Comparison of ENCODE assay signal across 19 cellular contexts in genomic region chr1:11143907-11144306, GRCh38. TPM values are rescaled to one million over a fixed set of nuclear protein-coding genes. Genes with fewer than 3 reads are reported as not detected.
DNase-seq lines count a peak whose midpoint lies in the region; ATAC-seq and TF ChIP-seq lines count a peak whose summit lies in the region.
"Had no signal": no experiment of that assay in that cellular context is flagged by ENCODE, and none has a peak within 500 bp of the region (broad histone marks: within the 10 kb centered on the region; RNA-seq: fewer than 3 reads in every experiment).

No MANE protein-coding gene starts in this region.

- 0 out of 2 replicates have a peak overlapping the region, but pooled peaks have one; percentile 8 for H3K4me2 ChIP-seq in OCI-LY7 (ENCODE audit: low read length)
- no peak overlapping the region for H3K4me2 ChIP-seq in GM23338
- H3K4me2 ChIP-seq: SK-N-SH, smooth muscle cell had no signal

- H3K36me3 ChIP-seq in OCI-LY7 (ENCODE audit: insufficient read depth, low read length) (peaks cover 76% of the 10 kb centered on the region), spleen (peaks cover 0 to 100% (median 67%) of the 10 kb centered on the region in 6 donors), GM23338 (ENCODE audit: insufficient read depth) (peaks cover 15% of the 10 kb centered on the region)

- no peaks in the 10 kb centered on the region for H3K9me2 ChIP-seq in OCI-LY7 (ENCODE audit: insufficient read depth, low read length)
- H3K9me2 ChIP-seq in GM23338 (ENCODE audit: insufficient read depth) = no peaks in the 10 kb centered on the region
- H3K9me2 ChIP-seq: SK-N-SH had no signal

- ATAC-seq in activated CD4-positive, alpha-beta T cell treated with anti-CD3 and anti-CD28 coated beads for 36 hours = peak; percentile 74
- ATAC-seq in GM23338 = no peak
- no peak for ATAC-seq in stimulated activated memory B cell treated with anti-CD40 and anti-IgM and Interleukin-4, amounts not matched to agents 10 μg/mL and 1 μg/mL and 100 μg/mL, for 72 hours
- ATAC-seq: naive thymus-derived CD4-positive, alpha-beta T cell had no signal

- H3K9me3 ChIP-seq in OCI-LY7 (ENCODE audit: low read length) (no peaks in the 10 kb centered on the region), spleen (no peaks in the 10 kb centered on the region)
- H3K9me3 ChIP-seq: HAP-1, SK-N-SH, stomach had no signal

- peak; percentile 26 for DNase-seq in activated CD4-positive, alpha-beta T cell treated with anti-CD3 and anti-CD28 coated beads for 36 hours
- DNase-seq in activated CD4-positive, alpha-beta T cell treated with anti-CD3 and anti-CD28 coated beads for 1 hour = no peak
- DNase-seq in OCI-LY7 (ENCODE audit: low spot score) (peak; percentile 48), cerebellum (ENCODE audit: low spot score) (peak; percentile 65), myocyte (ENCODE audit: low read depth) (peak; percentile 40), spleen (no peak), GM23338 (ENCODE audit: low spot score) (no peak)
- DNase-seq: activated CD8-positive, alpha-beta memory T cell treated with anti-CD3 and anti-CD28 coated beads for 24 hours; DMS53; endodermal cell; naive thymus-derived CD4-positive, alpha-beta T cell; NCI-H1930; SK-N-SH; stomach had no signal

- peak overlapping the region; percentile 83 for H3K27ac Mint-ChIP-seq in activated CD4-positive, alpha-beta T cell treated with anti-CD3 and anti-CD28 coated beads for 36 hours
- no peak overlapping the region; the same call in 1 of the 2 replicates for H3K27ac Mint-ChIP-seq in GM23338
- H3K27ac Mint-ChIP-seq in stimulated activated memory B cell treated with anti-CD40 and anti-IgM and Interleukin-4, amounts not matched to agents 10 μg/mL and 1 μg/mL and 100 μg/mL, for 72 hours = no peak overlapping the region
- H3K27ac Mint-ChIP-seq: endodermal cell had no signal

- peaks cover 28% of the 10 kb centered on the region for H3K36me3 Mint-ChIP-seq in activated CD4-positive, alpha-beta T cell treated with anti-CD3 and anti-CD28 coated beads for 36 hours (ENCODE audit: low read depth)
- H3K36me3 Mint-ChIP-seq in GM23338 (ENCODE audit: low read depth) = peaks cover 58% of the 10 kb centered on the region
- peaks cover 54% of the 10 kb centered on the region for H3K36me3 Mint-ChIP-seq in stimulated activated memory B cell treated with anti-CD40 and anti-IgM and Interleukin-4, amounts not matched to agents 10 μg/mL and 1 μg/mL and 100 μg/mL, for 72 hours

- POLR2A ChIA-PET in activated CD4-positive, alpha-beta T cell treated with anti-CD3 and anti-CD28 coated beads for 36 hours (lab: Charles Lee) = interaction anchor here (0.5 kb wide), 1 partner anchor 44 kb away, joined by 3 read pairs; the partner anchor contains the start of gene EXOSC10
- POLR2A ChIA-PET in OCI-LY7 (lab: Charles Lee) = interaction anchor here (0.6 to 0.7 kb wide), 2 partner anchors 12 to 207 kb away, joined by 3 to 4 read pairs; no protein-coding TSS in a partner anchor

- no TSS peak for BruUV-seq in OCI-LY7 (replicated peaks; lab: Mats Ljungman, UMichigan)

- no peak for TF ChIP-seq POLR2A in spleen (IDR thresholded peaks at IDR 0.05)

- CTCF ChIA-PET in activated CD4-positive, alpha-beta T cell treated with anti-CD3 and anti-CD28 coated beads for 36 hours (lab: Charles Lee) = interaction anchor here (3.0 kb wide), 1 partner anchor 106 kb away, joined by 10 read pairs; no protein-coding TSS in a partner anchor
- CTCF ChIA-PET in OCI-LY7 (lab: Charles Lee; ENCODE audit: unreplicated experiment) = no interaction called here

- H3K27me3 Mint-ChIP-seq in activated CD4-positive, alpha-beta T cell treated with anti-CD3 and anti-CD28 coated beads for 36 hours = no peaks in the 10 kb centered on the region
- no peaks in the 10 kb centered on the region for H3K27me3 Mint-ChIP-seq in GM23338 (ENCODE audit: insufficient read depth, low read depth, poor library complexity)
- H3K27me3 Mint-ChIP-seq in stimulated activated memory B cell treated with anti-CD40 and anti-IgM and Interleukin-4, amounts not matched to agents 10 μg/mL and 1 μg/mL and 100 μg/mL, for 72 hours = no peaks in the 10 kb centered on the region
- H3K27me3 Mint-ChIP-seq: naive thymus-derived CD4-positive, alpha-beta T cell had no signal

- H4K20me1 ChIP-seq in OCI-LY7 (ENCODE audit: insufficient read depth, low read length) = no peaks in the 10 kb centered on the region
- no peaks in the 10 kb centered on the region; the same call in 1 of the 2 replicates for H4K20me1 ChIP-seq in GM23338 (replicated peaks; ENCODE audit: insufficient read depth)

- TF ChIP-seq CTCF in OCI-LY7 (conservative IDR thresholded peaks at IDR 0.05; ENCODE audit: low read length) (no peak), spleen (IDR thresholded peaks at IDR 0.05 in 8 of 11, conservative IDR thresholded peaks at IDR 0.05 in 3 of 11) (no peak), GM23338 (conservative IDR thresholded peaks at IDR 0.05; ENCODE audit: low read depth in 2 of 2) (no peak)

- H3K4me1 Mint-ChIP-seq in activated CD4-positive, alpha-beta T cell treated with anti-CD3 and anti-CD28 coated beads for 36 hours = peaks cover 15% of the 10 kb centered on the region
- H3K4me1 Mint-ChIP-seq in GM23338 = peaks cover 21% of the 10 kb centered on the region; the same call in 2 of the 3 replicates
- no peaks in the 10 kb centered on the region for H3K4me1 Mint-ChIP-seq in stimulated activated memory B cell treated with anti-CD40 and anti-IgM and Interleukin-4, amounts not matched to agents 10 μg/mL and 1 μg/mL and 100 μg/mL, for 72 hours
- H3K4me1 Mint-ChIP-seq: endodermal cell had no signal

- no peak overlapping the region for H3K4me3 ChIP-seq in OCI-LY7 (ENCODE audit: low read depth, low read length, poor library complexity, severe bottlenecking)
- no peak overlapping the region for H3K4me3 ChIP-seq in spleen
- no peak overlapping the region for H3K4me3 ChIP-seq in GM23338
- H3K4me3 ChIP-seq: cardiac muscle cell, HAP-1, smooth muscle cell, stomach had no signal

- H3K9me3 Mint-ChIP-seq in activated CD4-positive, alpha-beta T cell treated with anti-CD3 and anti-CD28 coated beads for 36 hours (ENCODE audit: low read depth) = no peaks in the 10 kb centered on the region
- H3K9me3 Mint-ChIP-seq in GM23338 = no peaks in the 10 kb centered on the region
- no peaks in the 10 kb centered on the region for H3K9me3 Mint-ChIP-seq in stimulated activated memory B cell treated with anti-CD40 and anti-IgM and Interleukin-4, amounts not matched to agents 10 μg/mL and 1 μg/mL and 100 μg/mL, for 72 hours
- H3K9me3 Mint-ChIP-seq: endodermal cell; naive thymus-derived CD4-positive, alpha-beta T cell had no signal

- intact Hi-C loops in activated CD4-positive, alpha-beta T cell treated with anti-CD3 and anti-CD28 coated beads for 36 hours (cut with DNase I, micrococcal nuclease) = no loop called here
- intact Hi-C loops in OCI-LY7 (cut with micrococcal nuclease; ENCODE audit: unreplicated experiment) = no loop called here
- intact Hi-C loops in spleen (cut with DNase I; ENCODE audit: low total_unique reads) = no loop called here

- H3K4me1 ChIP-seq in OCI-LY7 (ENCODE audit: insufficient read depth, low read length, poor library complexity, severe bottlenecking) (peaks cover 11% of the 10 kb centered on the region), spleen (peaks cover 0 to 6% (median 0%) of the 10 kb centered on the region in 6 donors), GM23338 (ENCODE audit: insufficient read depth) (peaks cover 4% of the 10 kb centered on the region; the same call in 1 of the 2 replicates)
- H3K4me1 ChIP-seq: HAP-1, stomach had no signal

- H3K79me2 ChIP-seq in OCI-LY7 (ENCODE audit: insufficient read depth, low read depth, low read length) (no peaks in the 10 kb centered on the region), GM23338 (replicated peaks; ENCODE audit: insufficient read depth) (no peaks in the 10 kb centered on the region)

- 49 to 66% (median 60%) methylated on average over 2 of the region's 2 CpGs for WGBS in spleen, 5 donors

- no peak overlapping the region for H3K27ac ChIP-seq in OCI-LY7 (ENCODE audit: low read depth, low read length, poor library complexity, severe bottlenecking)
- peak overlapping the region in 4 of 8 donors; percentile 22 to 56 (median 38) for H3K27ac ChIP-seq in spleen
- no peak overlapping the region for H3K27ac ChIP-seq in GM23338 (ENCODE audit: low read depth)
- H3K27ac ChIP-seq: cardiac muscle cell, stomach had no signal

- H3K4me3 Mint-ChIP-seq in activated CD4-positive, alpha-beta T cell treated with anti-CD3 and anti-CD28 coated beads for 36 hours = no peak overlapping the region
- H3K4me3 Mint-ChIP-seq in GM23338 = no peak overlapping the region
- H3K4me3 Mint-ChIP-seq in stimulated activated memory B cell treated with anti-CD40 and anti-IgM and Interleukin-4, amounts not matched to agents 10 μg/mL and 1 μg/mL and 100 μg/mL, for 72 hours = no peak overlapping the region
- H3K4me3 Mint-ChIP-seq: endodermal cell; naive thymus-derived CD4-positive, alpha-beta T cell had no signal

- H3K27me3 ChIP-seq in spleen (replicated peaks in 1 of 7) (no peaks in the 10 kb centered on the region), GM23338 (ENCODE audit: insufficient read depth) (no peaks in the 10 kb centered on the region)
- H3K27me3 ChIP-seq: cardiac muscle cell, stomach had no signal

- H3F3A ChIP-seq in GM23338 (replicated peaks; ENCODE audit: low read depth) = peaks cover 4% of the 10 kb centered on the region; the same call in 1 of the 2 replicates

- no peak overlapping the region for H2AFZ ChIP-seq in OCI-LY7 (ENCODE audit: low read length)
- no peak overlapping the region for H2AFZ ChIP-seq in GM23338

RNA-seq across cellular contexts. Expression of gene EXOSC10, which starts 44.2 kb away (rescaled TPM):
- total RNA-seq in activated CD4-positive, alpha-beta T cell treated with anti-CD3 and anti-CD28 coated beads for 36 hours = 10 to 100 TPM; 74.3 to 89.6 TPM
- total RNA-seq in OCI-LY7 (2014; rRNA removed; shearing (Covaris generic)) = 75.1 and 117 TPM in 2 replicates
- 91.9 and 95.1 TPM in 2 replicates for total RNA-seq in OCI-LY7 (2022)
- 54.3 TPM for total RNA-seq in cerebellum
- total RNA-seq in myocyte = 40.9 and 53.4 TPM in 2 replicates
- 33.8 TPM for polyA plus RNA-seq in myocyte (2012)
- 10 to 100 TPM; 48.2 to 66.3 (median 58.6) TPM for total RNA-seq in spleen
- polyA plus RNA-seq in spleen = 10 to 100 TPM; 27.5 to 49.6 (median 39.2) TPM
- 59.5 and 72.9 TPM in 2 replicates for total RNA-seq in GM23338 (2014; rRNA removed; shearing (Covaris generic))
- polyA plus RNA-seq in GM23338 (2016; fragmentation: Nextera tagmentation; extraction: Ambion mirVana) = 39.3 and 55.5 TPM in 2 replicates

RNA-seq across cellular contexts. Expression of gene ANGPTL7, which starts 45.2 kb away (rescaled TPM):
- total RNA-seq in activated CD4-positive, alpha-beta T cell treated with anti-CD3 and anti-CD28 coated beads for 36 hours = not detected
- not detected in 2 replicates for total RNA-seq in OCI-LY7 (2014; rRNA removed; shearing (Covaris generic))
- total RNA-seq in OCI-LY7 (2022) = not detected in 2 replicates
- 0.27 TPM for total RNA-seq in cerebellum
- total RNA-seq in myocyte = 0.99 and 2.8 TPM in 2 replicates
- 10.6 TPM for polyA plus RNA-seq in myocyte (2012)
- not detected for total RNA-seq in spleen
- 1 to 10 TPM in 1 of 3 donors, under 1 TPM in 1, not detected in 1; 0.18 to 1.7 TPM for polyA plus RNA-seq in spleen
- not detected in 2 replicates for total RNA-seq in GM23338 (2014; rRNA removed; shearing (Covaris generic))
- 0.13 TPM in 1 of 2 replicates, not detected in the other for polyA plus RNA-seq in GM23338 (2016; fragmentation: Nextera tagmentation; extraction: Ambion mirVana)
- total RNA-seq: cardiac muscle cell; endodermal cell; naive thymus-derived CD4-positive, alpha-beta T cell; NCI-H460; smooth muscle cell had no signal
- polyA plus RNA-seq: cardiac muscle cell; naive thymus-derived CD4-positive, alpha-beta T cell had no signal

Comparison
In these comparisons a context has a peak if more than half of its experiments do, and no peak if none do; other contexts are left out.
1. DNase-seq: peak in activated CD4-positive, alpha-beta T cell treated with anti-CD3 and anti-CD28 coated beads for 36 hours (single experiment), OCI-LY7 (single experiment), cerebellum (single experiment) and myocyte (single experiment); none in activated CD4-positive, alpha-beta T cell treated with anti-CD3 and anti-CD28 coated beads for 1 hour (single experiment), spleen (single experiment) and GM23338 (single experiment).